Comparison of ENCODE assay signal across 1 cellular context in the genomic region with DNA sequence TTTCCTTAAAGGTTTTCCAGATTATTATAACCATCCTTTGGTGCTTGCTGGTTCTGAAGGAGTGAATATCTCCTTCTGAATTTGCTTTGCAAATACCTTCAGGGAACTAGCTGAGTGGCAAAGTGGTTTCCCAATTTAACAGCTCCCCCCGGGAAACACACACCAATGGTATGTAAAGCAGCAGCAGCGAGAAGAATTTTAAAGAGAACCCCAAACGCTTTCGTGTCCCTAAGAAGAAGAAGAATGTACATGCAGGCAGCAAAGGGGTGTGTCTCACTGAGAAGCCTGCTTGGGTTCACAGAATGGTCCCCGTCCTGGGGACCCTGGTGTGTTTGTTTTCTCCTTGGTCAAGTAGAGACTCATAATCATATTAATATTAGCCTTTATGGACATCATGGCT.
TF ChIP-seq lines count a peak whose summit lies in the region.

No MANE protein-coding gene starts in this region.

TF ChIP-seq in HCT116, 20 proteins besides CTCF, POLR2A, EP300 and RAD21:
- TF ChIP-seq SIN3A (IDR thresholded peaks at IDR 0.05; ENCODE audit: low read depth) (no peak), POLR2AphosphoS5 (IDR thresholded peaks at IDR 0.05; ENCODE audit: low read depth, low read length) (no peak)
- TF ChIP-seq, protein P1, sequence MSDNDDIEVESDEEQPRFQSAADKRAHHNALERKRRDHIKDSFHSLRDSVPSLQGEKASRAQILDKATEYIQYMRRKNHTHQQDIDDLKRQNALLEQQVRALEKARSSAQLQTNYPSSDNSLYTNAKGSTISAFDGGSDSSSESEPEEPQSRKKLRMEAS (IDR thresholded peaks at IDR 0.05), result no peak
